In genomic region chr10:43396928-43397624, GRCh38 we compare ENCODE assay signal across 8 cellular contexts. TPM values are rescaled to one million over a fixed set of nuclear protein-coding genes. Genes with fewer than 3 reads are reported as not detected.
DNase-seq lines count a peak whose midpoint lies in the region; ATAC-seq and TF ChIP-seq lines count a peak whose summit lies in the region.

No MANE protein-coding gene starts in this region.

- peak overlapping the region; percentile 98 for H3K27ac Mint-ChIP-seq in GM23338
- H3K27ac Mint-ChIP-seq in activated naive CD8-positive, alpha-beta T cell treated with anti-CD3 and anti-CD28 coated beads for 36 hours, result peak overlapping the region; percentile 98

- no peaks in the 10 kb centered on the region for H3K27me3 ChIP-seq in GM23338 (ENCODE audit: insufficient read depth)
- no peaks in the 10 kb centered on the region for H3K27me3 ChIP-seq in SK-N-SH (ENCODE audit: insufficient read depth)
- no peaks in the 10 kb centered on the region for H3K27me3 ChIP-seq in ovary
- no peaks in the 10 kb centered on the region for H3K27me3 ChIP-seq in upper lobe of left lung

- no peaks in the 10 kb centered on the region for H3K9me3 ChIP-seq in KOPT-K1 (ENCODE audit: insufficient read depth, low read length, poor library complexity, severe bottlenecking)
- H3K9me3 ChIP-seq in SK-N-SH, result no peaks in the 10 kb centered on the region
- H3K9me3 ChIP-seq in ovary, result no peaks in the 10 kb centered on the region
- H3K9me3 ChIP-seq in upper lobe of left lung, result no peaks in the 10 kb centered on the region

- H3K9me3 Mint-ChIP-seq in GM23338, result no peaks in the 10 kb centered on the region; the same call in 2 of the 3 replicates
- H3K9me3 Mint-ChIP-seq in activated naive CD8-positive, alpha-beta T cell treated with anti-CD3 and anti-CD28 coated beads for 36 hours, result no peaks in the 10 kb centered on the region

- CTCF ChIA-PET in SK-N-SH (lab: Yijun Ruan, JAX), result interaction anchor here (1.4 kb wide), 1 partner anchor 11 kb away, joined by 4 read pairs; no protein-coding TSS in a partner anchor

- peaks cover 66% of the 10 kb centered on the region for H3K36me3 Mint-ChIP-seq in GM23338 (ENCODE audit: low read depth)
- peaks cover 86% of the 10 kb centered on the region for H3K36me3 Mint-ChIP-seq in activated naive CD8-positive, alpha-beta T cell treated with anti-CD3 and anti-CD28 coated beads for 36 hours

- intact Hi-C loops in Right ventricle myocardium inferior (cut with DNase I), result loop anchor here (2.0 to 5.0 kb wide), 2 partner anchors 24 to 40 kb away; partner anchors contain the start of gene ZNF487
- intact Hi-C loops in ovary (cut with DNase I), result loop anchor here in 1 of 4 donors (5.0 kb wide), 1 partner anchor 40 kb away; the partner anchor contains the start of gene ZNF487

- under 1% methylated on average over 28 of the region's 70 CpGs for WGBS in SK-N-SH (ENCODE audit: low lambda C conversion rate)
- WGBS in ovary, 3 donors, result 0 to 1% (median 1%) methylated on average over 38 to 70 of the region's 70 CpGs
- 0% methylated on average over 16 to 31 of the region's 70 CpGs for WGBS in upper lobe of left lung, 2 donors

- POLR2A ChIA-PET in SK-N-SH (lab: Yijun Ruan, JAX), result interaction anchor here (0.8 to 1.2 kb wide), 4 partner anchors 11 to 321 kb away, joined by 3 to 11 read pairs (median 4); partner anchors contain the start of gene HNRNPF

- H3F3A ChIP-seq in GM23338 (replicated peaks; ENCODE audit: low read depth) (peaks cover 18% of the 10 kb centered on the region), SK-N-SH (replicated peaks; ENCODE audit: insufficient read depth) (peaks cover 33% of the 10 kb centered on the region)

- H3K4me1 ChIP-seq in GM23338 (ENCODE audit: insufficient read depth) (peaks cover 49% of the 10 kb centered on the region), SK-N-SH (ENCODE audit: control insufficient read depth in 1 of 2, insufficient read depth in 2 of 2, low read depth in 1 of 2, low read length in 1 of 2) (peaks cover 20 to 46% of the 10 kb centered on the region in 2 experiments), ovary (ENCODE audit: insufficient read depth) (peaks cover 20% of the 10 kb centered on the region), upper lobe of left lung (peaks cover 53 to 90% (median 69%) of the 10 kb centered on the region in 4 donors)

- peak; percentile 52 for TF ChIP-seq POLR2A in ovary (IDR thresholded peaks at IDR 0.05)
- peak; percentile 16 to 88 (median 64) for TF ChIP-seq POLR2A in upper lobe of left lung (IDR thresholded peaks at IDR 0.05)

- peaks cover 93% of the 10 kb centered on the region for H3K79me2 ChIP-seq in GM23338 (replicated peaks; ENCODE audit: insufficient read depth)
- H3K79me2 ChIP-seq in SK-N-SH (ENCODE audit: insufficient read depth), result peaks cover 96% of the 10 kb centered on the region

- H3K4me1 Mint-ChIP-seq in GM23338, result peaks cover 63% of the 10 kb centered on the region
- H3K4me1 Mint-ChIP-seq in activated naive CD8-positive, alpha-beta T cell treated with anti-CD3 and anti-CD28 coated beads for 36 hours, result peaks cover 69% of the 10 kb centered on the region

- ATAC-seq in GM23338 (peak; percentile 67), Right ventricle myocardium inferior (peak; percentile 87), upper lobe of left lung (ENCODE audit: low FRiP score in 2 of 2) (peak; percentile 92 to 93)

- H3K9ac ChIP-seq in SK-N-SH, result peak overlapping the region; percentile 88; the same call in 1 of the 2 replicates

- H3K36me3 ChIP-seq in GM23338 (ENCODE audit: insufficient read depth) (peaks cover 29% of the 10 kb centered on the region), KOPT-K1 (ENCODE audit: insufficient read depth, low read length) (peaks cover 79% of the 10 kb centered on the region), SK-N-SH (replicated peaks in 1 of 2; ENCODE audit: control insufficient read depth in 1 of 2, insufficient read depth in 2 of 2, low read length in 1 of 2) (peaks cover 26 to 36% of the 10 kb centered on the region in 2 experiments), ovary (no peaks in the 10 kb centered on the region), upper lobe of left lung (peaks cover 11 to 42% (median 27%) of the 10 kb centered on the region in 4 donors)

- DNase-seq in ELR (ENCODE audit: low read depth) (peak; percentile 95), GM23338 (ENCODE audit: low spot score) (peak; percentile 96), SK-N-SH (peak; percentile 92), Right ventricle myocardium inferior (ENCODE audit: missing footprints) (peak; percentile 95), ovary (peak; percentile 80 to 84 (median 83)), upper lobe of left lung (peak; percentile 95 to 97)
- peak; percentile 90 for DNase-seq in activated naive CD8-positive, alpha-beta T cell treated with anti-CD3 and anti-CD28 coated beads for 36 hours

- no peaks in the 10 kb centered on the region for H3K9me2 ChIP-seq in GM23338 (ENCODE audit: insufficient read depth)
- H3K9me2 ChIP-seq in SK-N-SH, result no peaks in the 10 kb centered on the region

- H3K4me3 ChIP-seq in GM23338 (peak overlapping the region; percentile 99), SK-N-SH (ENCODE audit: low read depth in 2 of 2, low read length in 1 of 2) (peak overlapping the region; percentile 61 to 63), ovary (peak overlapping the region; percentile 59), upper lobe of left lung (peak overlapping the region; percentile 66 to 91 (median 86))

- H3K27me3 Mint-ChIP-seq in GM23338 (ENCODE audit: insufficient read depth, low read depth, poor library complexity), result peaks cover 20% of the 10 kb centered on the region
- no peaks in the 10 kb centered on the region for H3K27me3 Mint-ChIP-seq in activated naive CD8-positive, alpha-beta T cell treated with anti-CD3 and anti-CD28 coated beads for 36 hours

- H2AFZ ChIP-seq in GM23338, result no peak overlapping the region
- no peak overlapping the region for H2AFZ ChIP-seq in SK-N-SH (ENCODE audit: low read depth)

- TF ChIP-seq RAD21 in SK-N-SH (IDR thresholded peaks at IDR 0.05; ENCODE audit: low read length), result no peak

- H3K4me2 ChIP-seq in GM23338, result peak overlapping the region; percentile 79
- peak overlapping the region; percentile 86 for H3K4me2 ChIP-seq in SK-N-SH

- TF ChIP-seq EP300 in SK-N-SH (IDR thresholded peaks at IDR 0.05; ENCODE audit: borderline replicate concordance in 1 of 2, low read depth in 1 of 2, low read length in 1 of 2) (no peak; a peak in 1 of 4 replicates), ovary (IDR thresholded peaks at IDR 0.05) (no peak), upper lobe of left lung (IDR thresholded peaks at IDR 0.05) (peak in 2 of 4 donors; percentile 51 to 91)

- TF ChIP-seq CTCF in GM23338 (conservative IDR thresholded peaks at IDR 0.05; ENCODE audit: low read depth in 2 of 2) (no peak), SK-N-SH (IDR thresholded peaks at IDR 0.05) (no peak), ovary (IDR thresholded peaks at IDR 0.05) (no peak), upper lobe of left lung (IDR thresholded peaks at IDR 0.05) (peak in 1 of 6 experiments; percentile 10)

- H3K4me3 Mint-ChIP-seq in GM23338, result peak overlapping the region; percentile 88
- peak overlapping the region; percentile 93 for H3K4me3 Mint-ChIP-seq in activated naive CD8-positive, alpha-beta T cell treated with anti-CD3 and anti-CD28 coated beads for 36 hours

- H4K20me1 ChIP-seq in GM23338 (replicated peaks; ENCODE audit: insufficient read depth) (peaks cover 60% of the 10 kb centered on the region), SK-N-SH (ENCODE audit: insufficient read depth) (peaks cover 89% of the 10 kb centered on the region)

- peak overlapping the region; percentile 95 for H3K27ac ChIP-seq in GM23338 (ENCODE audit: low read depth)
- H3K27ac ChIP-seq in KOPT-K1 (ENCODE audit: low read depth, low read length, poor library complexity, severe bottlenecking), result peak overlapping the region; percentile 99
- H3K27ac ChIP-seq in SK-N-SH (ENCODE audit: low read depth in 2 of 2, low read length in 1 of 2), result peak overlapping the region; percentile 76 to 92
- peak overlapping the region; percentile 94 to 95 for H3K27ac ChIP-seq in ovary
- peak overlapping the region; percentile 96 to 100 (median 100) for H3K27ac ChIP-seq in upper lobe of left lung

TF ChIP-seq in GM23338, 12 proteins besides CTCF, POLR2A, EP300 and RAD21 (continues in another document):
- no peak for TF ChIP-seq EZH2 (IDR thresholded peaks at IDR 0.05; ENCODE audit: low read depth, unreplicated experiment)

TF ChIP-seq in SK-N-SH, 30 proteins besides CTCF, POLR2A, EP300 and RAD21 (continues in another document):
- peak; percentile 40; the same call in 1 of the 2 replicates for TF ChIP-seq TAF1 (IDR thresholded peaks at IDR 0.05; ENCODE audit: borderline replicate concordance, low read depth, low read length)

RNA-seq across cellular contexts. Expression of gene HNRNPF, which starts 11.9 kb away (rescaled TPM):
- total RNA-seq in GM23338 (2014; rRNA removed; shearing (Covaris generic)), result 346 and 378 TPM in 2 replicates
- 197 and 210 TPM in 2 replicates for polyA plus RNA-seq in GM23338 (2016; fragmentation: Nextera tagmentation; extraction: Ambion mirVana)
- 195 and 217 TPM in 2 replicates for polyA plus RNA-seq in SK-N-SH (2012; rRNA removed)
- polyA plus RNA-seq in SK-N-SH (2012; cell fraction: cytosol; rRNA removed), result 185 and 227 TPM in 2 replicates
- polyA plus RNA-seq in SK-N-SH (2012; cell fraction: nucleus; rRNA removed), result 101 and 146 TPM in 2 replicates
- total RNA-seq in activated naive CD8-positive, alpha-beta T cell treated with anti-CD3 and anti-CD28 coated beads for 36 hours, result 100 to 1,000 TPM; 530 to 544 TPM
- 87.6 TPM for total RNA-seq in Right ventricle myocardium inferior
- 100 to 1,000 TPM; 100 to 220 (median 185) TPM for total RNA-seq in ovary
- polyA plus RNA-seq in ovary, result 100 to 1,000 TPM in 1 of 2 donors, 10 to 100 TPM in 1; 95.1 to 121 TPM
- total RNA-seq in upper lobe of left lung, result 100 to 1,000 TPM in 5 of 6 donors, 10 to 100 TPM in 1; 80.7 to 225 (median 177) TPM

RNA-seq across cellular contexts. Expression of gene FXYD4, which starts 25.6 kb away (rescaled TPM):
- total RNA-seq in GM23338 (2014; rRNA removed; shearing (Covaris generic)), result not detected in 2 replicates
- polyA plus RNA-seq in GM23338 (2016; fragmentation: Nextera tagmentation; extraction: Ambion mirVana) (not detected in 2 replicates), SK-N-SH (2012; rRNA removed) (not detected in 2 replicates), ovary (not detected)
- not detected in 2 replicates for polyA plus RNA-seq in SK-N-SH (2012; cell fraction: cytosol; rRNA removed)
- polyA plus RNA-seq in SK-N-SH (2012; cell fraction: nucleus; rRNA removed), result not detected in 2 replicates
- not detected for total RNA-seq in activated naive CD8-positive, alpha-beta T cell treated with anti-CD3 and anti-CD28 coated beads for 36 hours
- total RNA-seq in Right ventricle myocardium inferior (not detected), ovary (not detected), upper lobe of left lung (1 to 10 TPM in 3 of 6 donors, not detected in 3; 2.5 to 4.0 (median 2.7) TPM)

RNA-seq across cellular contexts. Expression of gene ZNF487, which starts 39.8 kb away (rescaled TPM):
- total RNA-seq in GM23338 (2014; rRNA removed; shearing (Covaris generic)), result 1.0 and 4.6 TPM in 2 replicates
- polyA plus RNA-seq in GM23338 (2016; fragmentation: Nextera tagmentation; extraction: Ambion mirVana), result 2.5 and 2.9 TPM in 2 replicates
- polyA plus RNA-seq in SK-N-SH (2012; rRNA removed), result 2.7 and 5.7 TPM in 2 replicates
- polyA plus RNA-seq in SK-N-SH (2012; cell fraction: cytosol; rRNA removed), result 4.2 and 4.3 TPM in 2 replicates
- 5.0 and 6.6 TPM in 2 replicates for polyA plus RNA-seq in SK-N-SH (2012; cell fraction: nucleus; rRNA removed)
- 1 to 10 TPM; 2.4 to 2.9 TPM for total RNA-seq in activated naive CD8-positive, alpha-beta T cell treated with anti-CD3 and anti-CD28 coated beads for 36 hours
- 2.7 TPM for total RNA-seq in Right ventricle myocardium inferior
- total RNA-seq in ovary, result 10 to 100 TPM in 2 of 7 donors, 1 to 10 TPM in 5; 6.4 to 30.1 (median 8.7) TPM
- 1 to 10 TPM; 6.4 to 8.2 TPM for polyA plus RNA-seq in ovary
- total RNA-seq in upper lobe of left lung, result 10 to 100 TPM in 3 of 6 donors, 1 to 10 TPM in 3; 4.5 to 25.0 (median 11.0) TPM

Comparison
In these comparisons a context has a peak if more than half of its experiments do, and no peak if none do; other contexts are left out.
1. Peak in every context shown above with its lines: DNase-seq, ATAC-seq, H3K4me3 ChIP-seq and H3K27ac ChIP-seq.